ENCODE assay signal across 1 cellular context in the genomic region with DNA sequence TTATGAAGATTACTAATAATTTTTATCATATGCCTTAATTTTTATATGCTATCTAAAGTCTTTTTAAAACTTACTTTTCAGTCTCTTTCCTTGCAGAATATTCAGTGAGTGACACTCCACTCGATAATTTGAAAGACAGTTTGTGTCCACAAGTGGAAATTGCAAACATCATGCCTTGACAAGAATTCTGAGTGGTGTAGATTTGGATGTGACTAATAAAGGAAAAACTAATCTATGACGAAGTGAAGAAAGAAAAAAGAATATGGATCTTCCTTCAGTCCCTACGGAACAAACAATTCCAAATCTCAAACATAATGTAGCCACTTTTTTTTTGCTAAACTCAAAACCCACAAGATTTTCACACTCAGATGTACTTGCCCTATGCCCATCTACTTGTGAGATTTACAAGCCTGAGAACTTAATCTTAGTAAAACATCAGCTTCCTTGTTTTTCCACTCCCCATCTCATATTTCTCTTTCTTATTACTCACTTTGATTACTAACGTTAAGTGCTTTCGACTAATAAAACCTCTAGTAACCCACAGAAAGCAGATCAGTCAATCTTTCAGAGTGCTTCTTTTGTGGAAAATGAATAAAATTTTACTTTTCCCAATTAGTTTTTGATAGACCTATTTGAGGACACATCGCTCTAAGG.
TF ChIP-seq lines count a peak whose summit lies in the region.

No MANE protein-coding gene starts in this region.

TF ChIP-seq in GM23338, 12 proteins besides CTCF, POLR2A, EP300 and RAD21 (continued from another document):
- TF ChIP-seq, protein P1, sequence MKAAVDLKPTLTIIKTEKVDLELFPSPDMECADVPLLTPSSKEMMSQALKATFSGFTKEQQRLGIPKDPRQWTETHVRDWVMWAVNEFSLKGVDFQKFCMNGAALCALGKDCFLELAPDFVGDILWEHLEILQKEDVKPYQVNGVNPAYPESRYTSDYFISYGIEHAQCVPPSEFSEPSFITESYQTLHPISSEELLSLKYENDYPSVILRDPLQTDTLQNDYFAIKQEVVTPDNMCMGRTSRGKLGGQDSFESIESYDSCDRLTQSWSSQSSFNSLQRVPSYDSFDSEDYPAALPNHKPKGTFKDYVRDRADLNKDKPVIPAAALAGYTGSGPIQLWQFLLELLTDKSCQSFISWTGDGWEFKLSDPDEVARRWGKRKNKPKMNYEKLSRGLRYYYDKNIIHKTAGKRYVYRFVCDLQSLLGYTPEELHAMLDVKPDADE (IDR thresholded peaks at IDR 0.05) = no peak
- TF ChIP-seq, protein P2, sequence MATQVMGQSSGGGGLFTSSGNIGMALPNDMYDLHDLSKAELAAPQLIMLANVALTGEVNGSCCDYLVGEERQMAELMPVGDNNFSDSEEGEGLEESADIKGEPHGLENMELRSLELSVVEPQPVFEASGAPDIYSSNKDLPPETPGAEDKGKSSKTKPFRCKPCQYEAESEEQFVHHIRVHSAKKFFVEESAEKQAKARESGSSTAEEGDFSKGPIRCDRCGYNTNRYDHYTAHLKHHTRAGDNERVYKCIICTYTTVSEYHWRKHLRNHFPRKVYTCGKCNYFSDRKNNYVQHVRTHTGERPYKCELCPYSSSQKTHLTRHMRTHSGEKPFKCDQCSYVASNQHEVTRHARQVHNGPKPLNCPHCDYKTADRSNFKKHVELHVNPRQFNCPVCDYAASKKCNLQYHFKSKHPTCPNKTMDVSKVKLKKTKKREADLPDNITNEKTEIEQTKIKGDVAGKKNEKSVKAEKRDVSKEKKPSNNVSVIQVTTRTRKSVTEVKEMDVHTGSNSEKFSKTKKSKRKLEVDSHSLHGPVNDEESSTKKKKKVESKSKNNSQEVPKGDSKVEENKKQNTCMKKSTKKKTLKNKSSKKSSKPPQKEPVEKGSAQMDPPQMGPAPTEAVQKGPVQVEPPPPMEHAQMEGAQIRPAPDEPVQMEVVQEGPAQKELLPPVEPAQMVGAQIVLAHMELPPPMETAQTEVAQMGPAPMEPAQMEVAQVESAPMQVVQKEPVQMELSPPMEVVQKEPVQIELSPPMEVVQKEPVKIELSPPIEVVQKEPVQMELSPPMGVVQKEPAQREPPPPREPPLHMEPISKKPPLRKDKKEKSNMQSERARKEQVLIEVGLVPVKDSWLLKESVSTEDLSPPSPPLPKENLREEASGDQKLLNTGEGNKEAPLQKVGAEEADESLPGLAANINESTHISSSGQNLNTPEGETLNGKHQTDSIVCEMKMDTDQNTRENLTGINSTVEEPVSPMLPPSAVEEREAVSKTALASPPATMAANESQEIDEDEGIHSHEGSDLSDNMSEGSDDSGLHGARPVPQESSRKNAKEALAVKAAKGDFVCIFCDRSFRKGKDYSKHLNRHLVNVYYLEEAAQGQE (IDR thresholded peaks at IDR 0.05; ENCODE audit: unreplicated experiment) = no peak
- TF ChIP-seq ZNF331 (CRISPR knock-in tag; IDR thresholded peaks at IDR 0.05; ENCODE audit: low read depth) (no peak), CREB1 (CRISPR knock-in tag; IDR thresholded peaks at IDR 0.05; ENCODE audit: low read depth) (no peak), NANOG (IDR thresholded peaks at IDR 0.05; ENCODE audit: borderline replicate concordance) (no peak), POLR2AphosphoS5 (IDR thresholded peaks at IDR 0.05; ENCODE audit: low read depth) (no peak), STAT1 (IDR thresholded peaks at IDR 0.05; ENCODE audit: unreplicated experiment) (no peak)
TF ChIP-seq in GM23338: peak in this region for 0.
